ENCODE assay signal across 11 cellular contexts in genomic region chr11:94938399-94939055, GRCh38. TPM values are rescaled to one million over a fixed set of nuclear protein-coding genes. Genes with fewer than 3 reads are reported as not detected.
DNase-seq lines count a peak whose midpoint lies in the region; ATAC-seq and TF ChIP-seq lines count a peak whose summit lies in the region.
"Had no signal": no experiment of that assay in that cellular context is flagged by ENCODE, and none has a peak within 500 bp of the region (broad histone marks: within the 10 kb centered on the region; RNA-seq: fewer than 3 reads in every experiment).

No MANE protein-coding gene starts in this region.

- no peaks in the 10 kb centered on the region for H3K36me3 ChIP-seq in BJ (ENCODE audit: control insufficient read depth, insufficient read depth, low read length)
- H3K36me3 ChIP-seq in esophagus squamous epithelium, result no peaks in the 10 kb centered on the region
- H3K36me3 ChIP-seq: breast epithelium had no signal

- H3K4me3 ChIP-seq in BJ (ENCODE audit: low read depth, low read length), result no peak overlapping the region
- no peak overlapping the region for H3K4me3 ChIP-seq in esophagus squamous epithelium
- H3K4me3 ChIP-seq: breast epithelium had no signal

- H3K27ac ChIP-seq in esophagus squamous epithelium, result peak overlapping the region in 3 of 4 donors; percentile 52 to 75 (median 62)

- peak; percentile 85 for DNase-seq in BJ (ENCODE audit: low read depth)
- DNase-seq in NCI-H345 (lab: John Stamatoyannopoulos, UW), result peak; percentile 93
- no peak for DNase-seq in esophagus squamous epithelium (lab: John Stamatoyannopoulos, UW)
- DNase-seq in osteocyte (ENCODE audit: extremely low spot score, unreplicated experiment), result peak; percentile 89
- no peak for DNase-seq in medulla oblongata (ENCODE audit: extremely low spot score)
- DNase-seq in retina, result no peak
- no peak for DNase-seq in DMS53 (lab: John Stamatoyannopoulos, UW)
- DNase-seq: activated B cell treated with CpG ODN at 0.5 μM for 24 hours, NCI-H524 had no signal

- POLR2A ChIA-PET in BJ (lab: Charles Lee), result no interaction called here

- no peaks in the 10 kb centered on the region for H3K9me3 Mint-ChIP-seq in osteocyte (ENCODE audit: unreplicated experiment)
- H3K9me3 Mint-ChIP-seq: activated B cell treated with CpG ODN at 0.5 μM for 24 hours had no signal

- peak overlapping the region; percentile 95 for H3K27ac Mint-ChIP-seq in osteocyte (ENCODE audit: unreplicated experiment)
- H3K27ac Mint-ChIP-seq: activated B cell treated with CpG ODN at 0.5 μM for 24 hours had no signal

- CTCF ChIA-PET in BJ (lab: Yijun Ruan, JAX), result interaction anchor here (1.1 to 1.3 kb wide), 2 partner anchors 30 to 315 kb away, joined by 3 read pairs; no protein-coding TSS in a partner anchor

- H3K4me1 Mint-ChIP-seq in osteocyte (ENCODE audit: unreplicated experiment), result peaks cover 57% of the 10 kb centered on the region
- H3K4me1 Mint-ChIP-seq: activated B cell treated with CpG ODN at 0.5 μM for 24 hours had no signal

- H3K4me3 Mint-ChIP-seq in osteocyte (ENCODE audit: unreplicated experiment), result peak overlapping the region; percentile 8
- H3K4me3 Mint-ChIP-seq: activated B cell treated with CpG ODN at 0.5 μM for 24 hours had no signal

- H3K27me3 Mint-ChIP-seq in osteocyte (ENCODE audit: unreplicated experiment), result no peaks in the 10 kb centered on the region

- TF ChIP-seq POLR2A in esophagus squamous epithelium (IDR thresholded peaks at IDR 0.05), result no peak

- H3K36me3 Mint-ChIP-seq in osteocyte (ENCODE audit: unreplicated experiment), result no peaks in the 10 kb centered on the region

- no peak for ATAC-seq in GM21367 (IDR thresholded peaks at IDR 0.05; ENCODE audit: unreplicated experiment)

- TF ChIP-seq CTCF in BJ (IDR thresholded peaks at IDR 0.05; ENCODE audit: insufficient read depth, low read depth, low read length) (no peak), esophagus squamous epithelium (IDR thresholded peaks at IDR 0.05) (no peak), osteocyte (IDR thresholded peaks at IDR 0.05) (no peak)

- H3K4me1 ChIP-seq in esophagus squamous epithelium, result peaks cover 0 to 28% (median 8%) of the 10 kb centered on the region in 3 donors

- intact Hi-C loops in esophagus squamous epithelium (cut with DNase I), result no loop called here

- H3K27me3 ChIP-seq in BJ (ENCODE audit: control insufficient read depth, insufficient read depth, low read length) (no peaks in the 10 kb centered on the region), esophagus squamous epithelium (no peaks in the 10 kb centered on the region)
- H3K27me3 ChIP-seq: breast epithelium had no signal

- no peaks in the 10 kb centered on the region for H3K9me3 ChIP-seq in esophagus squamous epithelium
- H3K9me3 ChIP-seq: breast epithelium had no signal

- 28 to 32% methylated on average over 8 of the region's 8 CpGs for WGBS in esophagus squamous epithelium, 2 donors

RNA-seq across cellular contexts. Expression of gene CWC15, which starts 34.8 kb away (rescaled TPM):
- 24.9 and 54.7 TPM in 2 replicates for polyA plus RNA-seq in BJ (2011; rRNA removed)
- polyA minus RNA-seq in BJ (2011; rRNA and poly(A)+ RNA removed), result 8.6 and 9.4 TPM in 2 replicates
- total RNA-seq in esophagus squamous epithelium (10 to 100 TPM; 29.3 to 52.6 (median 37.6) TPM), osteocyte (58.9 and 60.3 TPM in 2 replicates)

RNA-seq across cellular contexts. Expression of gene KDM4D, which starts 35.0 kb away (rescaled TPM):
- polyA plus RNA-seq in BJ (2011; rRNA removed), result 0.97 and 1.1 TPM in 2 replicates
- polyA minus RNA-seq in BJ (2011; rRNA and poly(A)+ RNA removed), result 1.0 and 1.2 TPM in 2 replicates
- total RNA-seq in esophagus squamous epithelium (under 1 TPM; 0.38 to 0.83 (median 0.44) TPM), osteocyte (0.81 and 0.97 TPM in 2 replicates)

Comparison
In these comparisons a context has a peak if more than half of its experiments do, and no peak if none do; other contexts are left out.
1. DNase-seq: peak in BJ (single experiment), NCI-H345 (single experiment) and osteocyte (single experiment); none in esophagus squamous epithelium (single experiment), medulla oblongata (single experiment), retina (single experiment) and DMS53 (single experiment).